Comparison of ENCODE assay signal across 26 cellular contexts in genomic region chr1:185663332-185663731, GRCh38.
DNase-seq lines count a peak whose midpoint lies in the region; ATAC-seq, FAIRE-seq and TF ChIP-seq lines count a peak whose summit lies in the region.
"Had no signal": no experiment of that assay in that cellular context is flagged by ENCODE, and none has a peak within 500 bp of the region (broad histone marks: within the 10 kb centered on the region; RNA-seq: fewer than 3 reads in every experiment).

No MANE protein-coding gene starts in this region.

- no peak overlapping the region for H4K8ac ChIP-seq in IMR-90 (ENCODE audit: low read depth in 2 of 2, low read length in 2 of 2)
- no peak overlapping the region for H4K8ac ChIP-seq in H1 (ENCODE audit: extremely low read depth, insufficient read depth, low read length)
- H4K8ac ChIP-seq in neuronal stem cell (ENCODE audit: low read depth, low read length): no peak overlapping the region

- CTCF ChIA-PET in IMR-90 (lab: Yijun Ruan, JAX) (interaction anchor here (0.6 kb wide), 1 partner anchor 22 kb away, joined by 3 read pairs; no protein-coding TSS in a partner anchor), H1 (lab: Charles Lee; ENCODE audit: partially characterized antibody) (interaction anchor here (0.6 to 2.8 kb wide), 5 partner anchors 12 to 209 kb away, joined by 3 to 14 read pairs (median 6); no protein-coding TSS in a partner anchor)

- H3K27ac ChIP-seq in IMR-90 (ENCODE audit: insufficient read depth, low read length) (no peak overlapping the region), H1 (ENCODE audit: low read depth, low read length) (no peak overlapping the region), neuronal stem cell (replicated peaks; ENCODE audit: low read length) (no peak overlapping the region)
- H3K27ac ChIP-seq: C4-2B, epithelial cell of prostate, PC-9, right lobe of liver, tibial nerve had no signal

- H2BK120ac ChIP-seq in IMR-90 (ENCODE audit: low read depth, low read length) (no peak overlapping the region), H1 (replicated peaks; ENCODE audit: low read depth, low read length) (no peak overlapping the region), neuronal stem cell (ENCODE audit: low read depth, low read length) (no peak overlapping the region)

- POLR2A ChIA-PET in IMR-90 (lab: Charles Lee; ENCODE audit: unreplicated experiment): no interaction called here
- POLR2A ChIA-PET in H1 (lab: Charles Lee; ENCODE audit: partially characterized antibody): interaction anchor here (1.1 kb wide), 1 partner anchor 348 kb away, joined by 4 read pairs; no protein-coding TSS in a partner anchor

- no peaks in the 10 kb centered on the region for H4K20me1 ChIP-seq in IMR-90 (ENCODE audit: insufficient read depth, low read length)
- H4K20me1 ChIP-seq in H1 (replicated peaks in 1 of 2; ENCODE audit: control insufficient read depth in 1 of 2, insufficient read depth in 2 of 2, low read length in 2 of 2): no peaks in the 10 kb centered on the region

- no peak for ATAC-seq in IMR-90 (ENCODE audit: low read depth)

- DNase-seq in EH (ENCODE audit: low read depth) (peak; percentile 28), IMR-90 (no peak), H1 (ENCODE audit: low read depth in 1 of 2, low spot score in 2 of 2) (no peak), neuronal stem cell (ENCODE audit: low spot score) (no peak), G401 (ENCODE audit: low spot score) (no peak), anterior cingulate cortex (lab: John Stamatoyannopoulos, UW) (no peak), DMS79 (lab: John Stamatoyannopoulos, UW) (no peak)
- DNase-seq: activated CD4-positive, alpha-beta memory T cell treated with anti-CD3 and anti-CD28 coated beads for 36 hours; activated CD4-positive, CD25-positive, alpha-beta regulatory T cell treated with anti-CD3 and anti-CD28 coated beads, Interleukin-2, amount 50 U/mL, for 72 hours; activated effector memory CD4-positive, alpha-beta T cell treated with Interleukin-2 at 50 U/mL for 16 hours; cortex of kidney; DMS79 treated with DMSO at 0.1 percent for 48 hours; effector memory CD4-positive, alpha-beta T cell; GOT3; immature natural killer cell; NCI-H2081 treated with DMSO at 0.1 percent for 48 hours; NCI-H2227 treated with DMSO at 0.1 percent for 48 hours; NCI-H526 treated with DMSO at 0.1 percent for 48 hours; PC-9; right lobe of liver; Right ventricle myocardium superior; stimulated activated CD4-positive, alpha-beta T cell treated with anti-CD3 and anti-CD28 coated beads, Interleukin-4, amount 100 ng/mL, for 1 hour had no signal

- H3K36me3 ChIP-seq in IMR-90 (ENCODE audit: control insufficient read depth, insufficient read depth, low read length) (no peaks in the 10 kb centered on the region), H1 (ENCODE audit: control insufficient read depth in 2 of 4, insufficient read depth in 4 of 4, low read length in 3 of 4) (no peaks in the 10 kb centered on the region), neuronal stem cell (replicated peaks in 1 of 2; ENCODE audit: control insufficient read depth in 2 of 2, insufficient read depth in 2 of 2, low read length in 2 of 2) (no peaks in the 10 kb centered on the region)
- H3K36me3 ChIP-seq: right lobe of liver, tibial nerve had no signal

- intact Hi-C loops in IMR-90 (cut with micrococcal nuclease): no loop called here

- BruUV-seq in IMR-90 (replicated peaks; lab: Mats Ljungman, UMichigan): no TSS peak

- H3K23me2 ChIP-seq in H1 (ENCODE audit: low read depth, low read length): no peaks in the 10 kb centered on the region; the same call in 1 of the 2 replicates

- H3K9me1 ChIP-seq in IMR-90 (ENCODE audit: insufficient read depth, low read length): no peaks in the 10 kb centered on the region; the same call in 1 of the 2 replicates

- H3K27me3 ChIP-seq in IMR-90 (ENCODE audit: control insufficient read depth, insufficient read depth, low read length) (no peaks in the 10 kb centered on the region; the same call in 1 of the 2 replicates), H1 (replicated peaks in 1 of 4; ENCODE audit: control insufficient read depth in 3 of 4, extremely low read depth in 1 of 4, insufficient read depth in 3 of 4, low read length in 3 of 4) (no peaks in the 10 kb centered on the region), neuronal stem cell (ENCODE audit: control insufficient read depth in 3 of 3, insufficient read depth in 3 of 3, low read depth in 1 of 3, low read length in 3 of 3) (no peaks in the 10 kb centered on the region)
- H3K27me3 ChIP-seq: right lobe of liver, tibial nerve had no signal

- H3K79me2 ChIP-seq in H1 (ENCODE audit: control insufficient read depth in 1 of 2, insufficient read depth in 2 of 2, low read length in 2 of 2): no peaks in the 10 kb centered on the region

- dilution Hi-C loops in IMR-90 (cut with HindIII; ENCODE audit: low sequenced_read_pairs, unreplicated experiment): no loop called here

- H3K18ac ChIP-seq in IMR-90 (ENCODE audit: low read depth, low read length) (no peak overlapping the region), H1 (ENCODE audit: extremely low read depth, low read length) (no peak overlapping the region), neuronal stem cell (ENCODE audit: low read length) (no peak overlapping the region)

- H2AK5ac ChIP-seq in IMR-90 (ENCODE audit: low read depth, low read length): no peak overlapping the region
- no peak overlapping the region for H2AK5ac ChIP-seq in H1 (ENCODE audit: low read depth, low read length)
- H2AK5ac ChIP-seq in neuronal stem cell (ENCODE audit: low read depth, low read length): no peak overlapping the region

- TF ChIP-seq EP300 in H1 (IDR thresholded peaks at IDR 0.05; ENCODE audit: borderline replicate concordance in 1 of 2, low read depth in 2 of 2, low read length in 2 of 2): no peak

- H2BK12ac ChIP-seq in H1 (ENCODE audit: low read depth, low read length) (no peak overlapping the region; the same call in 1 of the 2 replicates), neuronal stem cell (ENCODE audit: low read length) (no peak overlapping the region)

- H4K5ac ChIP-seq in IMR-90 (ENCODE audit: low read depth, low read length) (no peak overlapping the region), H1 (ENCODE audit: insufficient read length, low read depth, low read length) (no peak overlapping the region)

- H2BK20ac ChIP-seq in IMR-90 (ENCODE audit: low read depth, low read length) (no peak overlapping the region), H1 (ENCODE audit: low read length) (no peak overlapping the region)

- no peaks in the 10 kb centered on the region for H3K4me1 ChIP-seq in IMR-90 (ENCODE audit: control insufficient read depth, insufficient read depth, low read length)
- H3K4me1 ChIP-seq in H1 (replicated peaks in 1 of 4; ENCODE audit: control insufficient read depth in 3 of 4, insufficient read depth in 4 of 4, low read length in 3 of 4): peaks cover 0 to 4% (median 1%) of the 10 kb centered on the region in 4 experiments; a peak in 4 of 7 replicates
- no peaks in the 10 kb centered on the region for H3K4me1 ChIP-seq in neuronal stem cell (ENCODE audit: control insufficient read depth in 2 of 2, insufficient read depth in 1 of 2, low read depth in 1 of 2, low read length in 2 of 2)
- H3K4me1 ChIP-seq: right lobe of liver, tibial nerve had no signal

- H4K91ac ChIP-seq in IMR-90 (ENCODE audit: insufficient read depth, low read depth, low read length): no peak overlapping the region
- H4K91ac ChIP-seq in H1 (replicated peaks; ENCODE audit: insufficient read length, low read length): no peak overlapping the region
- H4K91ac ChIP-seq in neuronal stem cell (ENCODE audit: low read depth, low read length, poor library complexity): no peak overlapping the region

- no peak overlapping the region for H3K4me3 ChIP-seq in IMR-90 (ENCODE audit: insufficient read depth, low read depth, low read length)
- H3K4me3 ChIP-seq in H1 (ENCODE audit: extremely low read depth in 1 of 4, insufficient read depth in 2 of 4, low read depth in 3 of 4, low read length in 4 of 4): no peak overlapping the region
- no peak overlapping the region for H3K4me3 ChIP-seq in neuronal stem cell (ENCODE audit: low read length in 2 of 2)
- H3K4me3 ChIP-seq: PC-9, right lobe of liver, tibial nerve had no signal

- H2BK5ac ChIP-seq in IMR-90 (ENCODE audit: low read depth, low read length, poor library complexity, severe bottlenecking): no peak overlapping the region
- H2BK5ac ChIP-seq in H1 (ENCODE audit: low read depth, low read length): no peak overlapping the region
- H2BK5ac ChIP-seq in neuronal stem cell (ENCODE audit: low read length): peak overlapping the region; percentile 66

- H3K79me1 ChIP-seq in IMR-90 (ENCODE audit: low read depth in 1 of 2, low read length in 2 of 2) (no peaks in the 10 kb centered on the region), H1 (ENCODE audit: low read depth, low read length) (no peaks in the 10 kb centered on the region), neuronal stem cell (ENCODE audit: low read depth, low read length) (no peaks in the 10 kb centered on the region)

- H2AK9ac ChIP-seq in IMR-90 (replicated peaks; ENCODE audit: low read depth, low read length, poor library complexity): no peak overlapping the region

- H3K9ac ChIP-seq in IMR-90 (ENCODE audit: low read depth, low read length) (no peak overlapping the region), H1 (replicated peaks in 1 of 4; ENCODE audit: extremely low read depth in 1 of 4, low read depth in 3 of 4, low read length in 3 of 4) (no peak overlapping the region), neuronal stem cell (ENCODE audit: low read depth, low read length, poor library complexity) (no peak overlapping the region)

- H3K4me2 ChIP-seq in IMR-90 (ENCODE audit: low read depth, low read length): no peak overlapping the region
- no peak overlapping the region for H3K4me2 ChIP-seq in H1 (ENCODE audit: insufficient read depth in 1 of 2, low read depth in 2 of 2, low read length in 2 of 2)
- no peak overlapping the region for H3K4me2 ChIP-seq in neuronal stem cell (ENCODE audit: insufficient read depth, low read length, poor library complexity, severe bottlenecking)
- H3K4me2 ChIP-seq: PC-9 had no signal

- H3K23ac ChIP-seq in IMR-90 (ENCODE audit: low read depth, low read length): no peak overlapping the region
- no peak overlapping the region for H3K23ac ChIP-seq in H1 (ENCODE audit: insufficient read length)
- no peak overlapping the region for H3K23ac ChIP-seq in neuronal stem cell (ENCODE audit: low read depth, low read length, poor library complexity)

- TF ChIP-seq POLR2A in IMR-90 (IDR thresholded peaks at IDR 0.05; ENCODE audit: low read depth, low read length): no peak
- TF ChIP-seq POLR2A in H1 (IDR thresholded peaks at IDR 0.05; ENCODE audit: control extremely low read depth in 1 of 2, low read depth in 2 of 2, low read length in 2 of 2): no peak

- no peak overlapping the region for H3K56ac ChIP-seq in IMR-90 (ENCODE audit: extremely low read depth, insufficient read depth, low read length)
- no peak overlapping the region for H3K56ac ChIP-seq in H1 (replicated peaks; ENCODE audit: insufficient read length, low read depth, low read length)

- no CpG with 5 or more reads among the region's 1 CpG for WGBS in IMR-90 (ENCODE audit: extremely low coverage in 2 of 2, insufficient read length in 1 of 2), 2 experiments
- 82% methylated on average over 1 of the region's 1 CpG; no CpG with 5 or more reads in 1 of the 2 experiments for WGBS in H1 (ENCODE audit: extremely low coverage in 1 of 2, insufficient coverage in 1 of 2, insufficient read length in 1 of 2, insufficient replicate concordance in 2 of 2, low coverage in 1 of 2, low lambda C conversion rate in 2 of 2, missing lambda C conversion rate in 1 of 2), 2 experiments
- no CpG with 5 or more reads among the region's 1 CpG for WGBS in neuronal stem cell (ENCODE audit: extremely low coverage in 2 of 2, insufficient read length in 2 of 2, insufficient replicate concordance in 1 of 2), 2 donors

- H2BK15ac ChIP-seq in IMR-90 (ENCODE audit: low read depth, low read length) (no peak overlapping the region), H1 (ENCODE audit: low read length) (no peak overlapping the region), neuronal stem cell (ENCODE audit: low read length) (no peak overlapping the region)

- H3K4ac ChIP-seq in IMR-90 (ENCODE audit: low read depth, low read length) (no peak overlapping the region), H1 (replicated peaks; ENCODE audit: insufficient read length, low read depth, low read length) (no peak overlapping the region), neuronal stem cell (ENCODE audit: low read length) (no peak overlapping the region)

- TF ChIP-seq CTCF in IMR-90 (conservative IDR thresholded peaks at IDR 0.05; ENCODE audit: low read depth, low read length) (no peak), H1 (IDR thresholded peaks at IDR 0.05; ENCODE audit: control extremely low read depth in 1 of 3, insufficient read depth in 1 of 3, low read depth in 1 of 3, low read length in 3 of 3) (no peak)

- H2AFZ ChIP-seq in IMR-90 (replicated peaks; ENCODE audit: low read length, poor library complexity) (no peak overlapping the region), H1 (ENCODE audit: low read length) (0 out of 2 replicates have a peak overlapping the region, but pooled peaks have one; percentile 72), neuronal stem cell (ENCODE audit: low read length) (no peak overlapping the region)
- H2AFZ ChIP-seq: PC-9 had no signal

- peak overlapping the region; percentile 58 for H3K14ac ChIP-seq in IMR-90 (replicated peaks; ENCODE audit: low read depth, low read length)
- no peak overlapping the region for H3K14ac ChIP-seq in H1 (ENCODE audit: insufficient read length)
- H3K14ac ChIP-seq in neuronal stem cell (ENCODE audit: low read length): no peak overlapping the region

- FAIRE-seq in H1 (lab: Jason Lieb, UNC): peak; percentile 7
- FAIRE-seq: astrocyte had no signal

- no peak for TF ChIP-seq RAD21 in IMR-90 (IDR thresholded peaks at IDR 0.05; ENCODE audit: low read length)
- TF ChIP-seq RAD21 in H1 (IDR thresholded peaks at IDR 0.05 in 1 of 2, conservative IDR thresholded peaks at IDR 0.05 in 1 of 2; ENCODE audit: low read depth in 2 of 2, low read length in 2 of 2): no peak

- in situ Hi-C loops in IMR-90 (cut with MboI; ENCODE audit: low sequenced_read_pairs) (loop anchor here (10.0 kb wide), 1 partner anchor 359 kb away; no protein-coding TSS in a partner anchor), G401 (cut with HindIII; ENCODE audit: low sequenced_read_pairs) (no loop called here)

- H3K9me3 ChIP-seq in IMR-90 (ENCODE audit: control insufficient read depth, insufficient read depth, low read length) (no peaks in the 10 kb centered on the region), H1 (ENCODE audit: insufficient read depth in 2 of 2, low read depth in 1 of 2, low read length in 1 of 2) (no peaks in the 10 kb centered on the region), neuronal stem cell (replicated peaks in 1 of 2; ENCODE audit: control insufficient read depth in 2 of 2, insufficient read depth in 1 of 2, low read depth in 1 of 2, low read length in 2 of 2) (no peaks in the 10 kb centered on the region)
- H3K9me3 ChIP-seq: right lobe of liver, tibial nerve had no signal
